In genomic region chr11:67633758-67634365, GRCh38 we compare ENCODE assay signal across 1 cellular context.
A peak's percentile ranks its signal among the peaks of the same experiment; 100 is the strongest.
TF ChIP-seq lines count a peak whose summit lies in the region.

No MANE protein-coding gene starts in this region.

TF ChIP-seq in HepG2, 621 proteins besides CTCF, POLR2A, EP300 and RAD21 (continued from another document and continues in another):
- TF ChIP-seq NFYC (CRISPR knock-in tag; IDR thresholded peaks at IDR 0.05) (no peak), POLR2AphosphoS2 (IDR thresholded peaks at IDR 0.05; ENCODE audit: low read depth, low read length) (no peak), GMEB2 (CRISPR knock-in tag; IDR thresholded peaks at IDR 0.05; ENCODE audit: low read depth) (no peak), ETV6 (CRISPR knock-in tag; conservative IDR thresholded peaks at IDR 0.05) (no peak), RCOR2 (CRISPR knock-in tag; IDR thresholded peaks at IDR 0.05) (no peak), TBL1XR1 (IDR thresholded peaks at IDR 0.05; ENCODE audit: borderline replicate concordance, low read length, partially characterized antibody) (no peak), CSRNP2 (CRISPR knock-in tag; conservative IDR thresholded peaks at IDR 0.05; ENCODE audit: low read depth) (no peak), ZNF407 (CRISPR knock-in tag; IDR thresholded peaks at IDR 0.05; ENCODE audit: not compliant biosample characterization) (no peak), ATF2 (CRISPR knock-in tag; IDR thresholded peaks at IDR 0.05) (no peak), ZNF724P (CRISPR knock-in tag; IDR thresholded peaks at IDR 0.05; ENCODE audit: borderline replicate concordance) (no peak), BCL6 (CRISPR knock-in tag; IDR thresholded peaks at IDR 0.05) (no peak), ZNF441 (CRISPR knock-in tag; IDR thresholded peaks at IDR 0.05; ENCODE audit: borderline replicate concordance) (no peak), ZBTB25 (CRISPR knock-in tag; IDR thresholded peaks at IDR 0.05) (no peak), DMTF1 (CRISPR knock-in tag; IDR thresholded peaks at IDR 0.05) (no peak), CHD2 (IDR thresholded peaks at IDR 0.05; ENCODE audit: low read depth, low read length) (no peak), ZNF83 (CRISPR knock-in tag; IDR thresholded peaks at IDR 0.05; ENCODE audit: borderline replicate concordance) (no peak), ZNF792 (CRISPR knock-in tag; IDR thresholded peaks at IDR 0.05) (no peak), ZNF589 (CRISPR knock-in tag; conservative IDR thresholded peaks at IDR 0.05) (no peak), ZEB1 (IDR thresholded peaks at IDR 0.05; ENCODE audit: insufficient replicate concordance, low read depth) (no peak), ELF1 (CRISPR knock-in tag; IDR thresholded peaks at IDR 0.05) (no peak), NFE2L2 (IDR thresholded peaks at IDR 0.05; ENCODE audit: low read length) (no peak), CERS6 (CRISPR knock-in tag; IDR thresholded peaks at IDR 0.05) (no peak), ZBTB49 (CRISPR knock-in tag; IDR thresholded peaks at IDR 0.05; ENCODE audit: borderline replicate concordance) (no peak), TBP (CRISPR knock-in tag; IDR thresholded peaks at IDR 0.05) (no peak), ZFY (CRISPR knock-in tag; IDR thresholded peaks at IDR 0.05) (no peak), REPIN1 (CRISPR knock-in tag; IDR thresholded peaks at IDR 0.05; ENCODE audit: borderline replicate concordance, low read depth) (no peak), ETS1 (CRISPR knock-in tag; IDR thresholded peaks at IDR 0.05) (no peak), ZNF615 (CRISPR knock-in tag; IDR thresholded peaks at IDR 0.05; ENCODE audit: borderline replicate concordance) (no peak), MTF2 (CRISPR knock-in tag; IDR thresholded peaks at IDR 0.05; ENCODE audit: borderline replicate concordance) (no peak), TCF7L2 (IDR thresholded peaks at IDR 0.05; ENCODE audit: low read depth, low read length) (no peak), ZNF710 (CRISPR knock-in tag; IDR thresholded peaks at IDR 0.05; ENCODE audit: borderline replicate concordance) (0 out of 2 replicates have a peak, but pooled peaks have one; percentile 3), KDM4B (CRISPR knock-in tag; IDR thresholded peaks at IDR 0.05) (no peak), ZBTB20 (CRISPR knock-in tag; IDR thresholded peaks at IDR 0.05; ENCODE audit: borderline replicate concordance, low read depth) (no peak), ZNF234 (CRISPR knock-in tag; conservative IDR thresholded peaks at IDR 0.05) (no peak)
